ENCODE assay signal across 1 cellular context in genomic region chr18:36130039-36130831, GRCh38.
A peak's percentile ranks its signal among the peaks of the same experiment; 100 is the strongest.
TF ChIP-seq lines count a peak whose summit lies in the region.

No MANE protein-coding gene starts in this region.

TF ChIP-seq in HepG2, 621 proteins besides CTCF, POLR2A, EP300 and RAD21 (continued from another document and continues in another):
- no peak; a peak in 1 of 4 replicates for TF ChIP-seq REST (IDR thresholded peaks at IDR 0.05; ENCODE audit: borderline replicate concordance in 1 of 2, low read depth in 1 of 2, low read length in 2 of 2)
- TF ChIP-seq ISX (CRISPR knock-in tag; conservative IDR thresholded peaks at IDR 0.05) = no peak
- 0 out of 2 replicates have a peak, but pooled peaks have one; percentile 2 for TF ChIP-seq UBTF (CRISPR knock-in tag; IDR thresholded peaks at IDR 0.05)
- no peak for TF ChIP-seq ZSCAN22 (CRISPR knock-in tag; IDR thresholded peaks at IDR 0.05)
- TF ChIP-seq ZNF766 (CRISPR knock-in tag; IDR thresholded peaks at IDR 0.05; ENCODE audit: borderline replicate concordance) = no peak
- TF ChIP-seq TRIM22 (IDR thresholded peaks at IDR 0.05) = no peak
- peak; percentile 58; the same call in 1 of the 2 replicates for TF ChIP-seq SAP130 (CRISPR knock-in tag; IDR thresholded peaks at IDR 0.05; ENCODE audit: low read depth)
- TF ChIP-seq ZSCAN12 (CRISPR knock-in tag; IDR thresholded peaks at IDR 0.05) = no peak
- TF ChIP-seq ZNF639 (CRISPR knock-in tag; conservative IDR thresholded peaks at IDR 0.05) = no peak
- TF ChIP-seq MXI1 (IDR thresholded peaks at IDR 0.05; ENCODE audit: borderline replicate concordance, low read depth, low read length) = no peak
- no peak for TF ChIP-seq KLF13 (CRISPR knock-in tag; IDR thresholded peaks at IDR 0.05)
- peak; percentile 36 for TF ChIP-seq ASH2L (IDR thresholded peaks at IDR 0.05; ENCODE audit: insufficient read length, low read depth, low read length)
- TF ChIP-seq CBX1 (IDR thresholded peaks at IDR 0.05; ENCODE audit: low read depth) = no peak
- peak; percentile 0; the same call in 1 of the 2 replicates for TF ChIP-seq ARID4A (CRISPR knock-in tag; IDR thresholded peaks at IDR 0.05; ENCODE audit: borderline replicate concordance)
- TF ChIP-seq ZNF10 (CRISPR knock-in tag; IDR thresholded peaks at IDR 0.05; ENCODE audit: borderline replicate concordance, low read depth) = no peak
- 0 out of 2 replicates have a peak, but pooled peaks have one; percentile 31 for TF ChIP-seq PPARG (CRISPR knock-in tag; conservative IDR thresholded peaks at IDR 0.05)
- TF ChIP-seq ZNF670 (CRISPR knock-in tag; IDR thresholded peaks at IDR 0.05; ENCODE audit: borderline replicate concordance) = no peak; the same call in 1 of the 2 replicates
- TF ChIP-seq BRF2 (CRISPR knock-in tag; IDR thresholded peaks at IDR 0.05) = no peak
- no peak for TF ChIP-seq ZBTB43 (CRISPR knock-in tag; conservative IDR thresholded peaks at IDR 0.05)
- TF ChIP-seq ZNF816 (CRISPR knock-in tag; IDR thresholded peaks at IDR 0.05; ENCODE audit: borderline replicate concordance) = no peak
- no peak for TF ChIP-seq BCL6 (CRISPR knock-in tag; IDR thresholded peaks at IDR 0.05)
- no peak for TF ChIP-seq CREB3 (CRISPR knock-in tag; IDR thresholded peaks at IDR 0.05)
- no peak for TF ChIP-seq ZNF577 (CRISPR knock-in tag; IDR thresholded peaks at IDR 0.05; ENCODE audit: borderline replicate concordance, low read depth)
- TF ChIP-seq NKX3-1 (CRISPR knock-in tag; IDR thresholded peaks at IDR 0.05) = no peak
- TF ChIP-seq TFDP2 (CRISPR knock-in tag; IDR thresholded peaks at IDR 0.05) = no peak
- TF ChIP-seq HMG20A (CRISPR knock-in tag; IDR thresholded peaks at IDR 0.05; ENCODE audit: borderline replicate concordance) = no peak
- no peak for TF ChIP-seq ETS1 (CRISPR knock-in tag; IDR thresholded peaks at IDR 0.05)
- TF ChIP-seq ZNF878 (CRISPR knock-in tag; IDR thresholded peaks at IDR 0.05) = no peak
- TF ChIP-seq TIGD3 (CRISPR knock-in tag; IDR thresholded peaks at IDR 0.05; ENCODE audit: borderline replicate concordance) = no peak
- TF ChIP-seq ZNF549 (CRISPR knock-in tag; IDR thresholded peaks at IDR 0.05) = no peak
- no peak for TF ChIP-seq U2AF1 (optimal IDR thresholded peaks at IDR 0.05; ENCODE audit: low read depth, low read length)
- no peak for TF ChIP-seq BATF2 (CRISPR knock-in tag; IDR thresholded peaks at IDR 0.05)
- no peak for TF ChIP-seq ATAD3A (CRISPR knock-in tag; IDR thresholded peaks at IDR 0.05)
- TF ChIP-seq HNRNPK (IDR thresholded peaks at IDR 0.05; ENCODE audit: low read depth, low read length, poor library complexity, severe bottlenecking) = no peak
- TF ChIP-seq HDAC2 (CRISPR knock-in tag; IDR thresholded peaks at IDR 0.05) = 0 out of 2 replicates have a peak, but pooled peaks have one; percentile 4
- TF ChIP-seq ZNF841 (CRISPR knock-in tag; IDR thresholded peaks at IDR 0.05; ENCODE audit: borderline replicate concordance) = no peak
- TF ChIP-seq MAFF (IDR thresholded peaks at IDR 0.05; ENCODE audit: low read depth, low read length) = no peak
- no peak for TF ChIP-seq ZNF672 (CRISPR knock-in tag; IDR thresholded peaks at IDR 0.05)
